1 cellular context compared by ENCODE assay signal in genomic region chr21:45546636-45547203, GRCh38.
A peak's percentile ranks its signal among the peaks of the same experiment; 100 is the strongest.
TF ChIP-seq lines count a peak whose summit lies in the region.

No MANE protein-coding gene starts in this region.

TF ChIP-seq in K562, 482 proteins besides CTCF, POLR2A, EP300 and RAD21 (continued from another document):
- TF ChIP-seq TRIM24 (IDR thresholded peaks at IDR 0.05) (0 out of 4 replicates have a peak, but pooled peaks have one; percentile 15 to 28), ZNF398 (CRISPR knock-in tag; IDR thresholded peaks at IDR 0.05) (no peak), MCM5 (IDR thresholded peaks at IDR 0.05; ENCODE audit: low read depth) (no peak), THAP12 (CRISPR knock-in tag; IDR thresholded peaks at IDR 0.05) (no peak), NCOA2 (IDR thresholded peaks at IDR 0.05; ENCODE audit: partially characterized antibody in 2 of 2) (no peak), RAD51 (IDR thresholded peaks at IDR 0.05; ENCODE audit: borderline replicate concordance, low read depth) (no peak), BCL6 (CRISPR knock-in tag; IDR thresholded peaks at IDR 0.05) (no peak), ZNF449 (CRISPR knock-in tag; IDR thresholded peaks at IDR 0.05) (no peak), HDGF (IDR thresholded peaks at IDR 0.05) (no peak), ZNF316 (IDR thresholded peaks at IDR 0.05) (0 out of 2 replicates have a peak, but pooled peaks have one; percentile 32), CEBPG (CRISPR knock-in tag; IDR thresholded peaks at IDR 0.05) (no peak), CEBPG (tag; conservative IDR thresholded peaks at IDR 0.05 in 1 of 2, IDR thresholded peaks at IDR 0.05 in 1 of 2) (peak in 1 of 2 experiments; percentile 45; a peak in 1 of 4 replicates), ZBTB26 (CRISPR knock-in tag; IDR thresholded peaks at IDR 0.05) (no peak), ATF3 (IDR thresholded peaks at IDR 0.05) (peak; percentile 51), ATF3 (CRISPR knock-in tag; conservative IDR thresholded peaks at IDR 0.05) (no peak)
